ENCODE assay signal across 24 cellular contexts in the genomic region with DNA sequence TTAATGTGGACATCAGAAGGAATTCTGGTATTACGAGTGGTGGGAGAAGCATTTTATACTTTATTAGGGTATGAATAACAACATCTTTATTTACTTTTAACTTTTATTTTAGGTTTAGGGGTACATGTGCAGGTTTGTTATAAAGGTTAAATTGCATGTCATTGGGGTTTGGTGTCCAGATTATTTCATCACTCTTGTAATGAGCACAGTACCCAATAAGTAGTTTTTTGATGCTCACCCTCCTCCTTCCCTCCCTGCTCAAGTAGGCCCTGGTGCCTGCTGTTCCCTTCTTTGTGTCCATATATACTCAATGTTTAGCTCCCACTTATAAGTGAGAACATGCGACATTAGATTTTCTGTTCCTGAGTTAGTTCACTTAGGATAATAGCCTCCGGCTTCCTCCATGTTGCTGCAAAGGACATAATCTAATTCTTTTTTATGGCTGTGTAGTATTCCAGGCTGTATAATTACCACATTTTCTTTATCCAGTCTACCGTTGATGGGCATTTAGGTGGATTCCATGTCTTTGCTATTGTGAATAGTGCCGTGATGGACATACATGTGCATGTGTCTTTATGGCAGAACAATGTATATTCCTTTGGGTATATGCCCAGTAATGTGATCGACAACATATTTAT.
DNase-seq lines count a peak whose midpoint lies in the region; ATAC-seq and TF ChIP-seq lines count a peak whose summit lies in the region.
"Had no signal": no experiment of that assay in that cellular context is flagged by ENCODE, and none has a peak within 500 bp of the region (broad histone marks: within the 10 kb centered on the region; RNA-seq: fewer than 3 reads in every experiment).

No MANE protein-coding gene starts in this region.

- H3K4me1 Mint-ChIP-seq in activated T-cell treated with anti-CD3 and anti-CD28 coated beads, Interleukin-2, amount 50 U/mL, for 72 hours (ENCODE audit: low read depth): peaks cover 10% of the 10 kb centered on the region
- H3K4me1 Mint-ChIP-seq in CD8-positive, alpha-beta memory T cell: peaks cover 21 to 31% (median 22%) of the 10 kb centered on the region in 3 donors
- H3K4me1 Mint-ChIP-seq in activated T-helper 1 cell treated with anti-CD3 and anti-CD28 coated beads, Interleukin-12 subunit alpha, Interleukin-12 subunit beta, Interleukin-2, Interleukin-4 antibody, amounts not matched to agents 30 ng/mL and 10 ng/mL and 1 ng/mL, durations not matched to agents 14 hours and 24 hours and 36 hours (ENCODE audit: low read depth): peaks cover 10% of the 10 kb centered on the region
- peaks cover 8 to 47% (median 27%) of the 10 kb centered on the region in 7 donors for H3K4me1 Mint-ChIP-seq in naive thymus-derived CD4-positive, alpha-beta T cell
- H3K4me1 Mint-ChIP-seq: GM23338 had no signal

- TF ChIP-seq POLR2A in gastroesophageal sphincter (IDR thresholded peaks at IDR 0.05): no peak

- no peak for ATAC-seq in activated T-cell treated with anti-CD3 and anti-CD28 coated beads, Interleukin-2, amount 50 U/mL, for 72 hours (replicated peaks in 1 of 2)
- ATAC-seq in naive thymus-derived CD4-positive, alpha-beta T cell: no peak
- ATAC-seq in gastroesophageal sphincter (no peak), GM19023 (IDR thresholded peaks at IDR 0.05; ENCODE audit: unreplicated experiment) (no peak)
- ATAC-seq: GM23338, left ventricle myocardium superior had no signal

- no peak overlapping the region for H3K27ac ChIP-seq in CD8-positive, alpha-beta memory T cell (ENCODE audit: low read depth, low read length)
- no peak overlapping the region for H3K27ac ChIP-seq in naive thymus-derived CD4-positive, alpha-beta T cell (ENCODE audit: low read depth, low read length)
- no peak overlapping the region for H3K27ac ChIP-seq in gastroesophageal sphincter
- H3K27ac ChIP-seq: brain microvascular endothelial cell, neural progenitor cell, parathyroid adenoma, right atrium auricular region had no signal

- H3K9me3 Mint-ChIP-seq in activated T-cell treated with anti-CD3 and anti-CD28 coated beads, Interleukin-2, amount 50 U/mL, for 72 hours: peaks cover 3 to 6% of the 10 kb centered on the region in 2 donors
- peaks cover 0 to 13% (median 2%) of the 10 kb centered on the region in 5 donors for H3K9me3 Mint-ChIP-seq in CD8-positive, alpha-beta memory T cell
- peaks cover 19% of the 10 kb centered on the region for H3K9me3 Mint-ChIP-seq in activated T-helper 1 cell treated with anti-CD3 and anti-CD28 coated beads, Interleukin-12 subunit alpha, Interleukin-12 subunit beta, Interleukin-2, Interleukin-4 antibody, amounts not matched to agents 30 ng/mL and 10 ng/mL and 1 ng/mL, durations not matched to agents 14 hours and 24 hours and 36 hours
- peaks cover 0 to 15% (median 4%) of the 10 kb centered on the region in 11 donors for H3K9me3 Mint-ChIP-seq in naive thymus-derived CD4-positive, alpha-beta T cell

- H3K27me3 ChIP-seq in CD8-positive, alpha-beta memory T cell (ENCODE audit: insufficient read depth, low read length, poor library complexity, severe bottlenecking): no peaks in the 10 kb centered on the region
- no peaks in the 10 kb centered on the region for H3K27me3 ChIP-seq in naive thymus-derived CD4-positive, alpha-beta T cell (ENCODE audit: control insufficient read depth in 2 of 2, insufficient read depth in 2 of 2, low read length in 2 of 2)
- peaks cover 10% of the 10 kb centered on the region for H3K27me3 ChIP-seq in gastroesophageal sphincter
- H3K27me3 ChIP-seq: brain microvascular endothelial cell, neural progenitor cell, right atrium auricular region had no signal

- peaks cover 8% of the 10 kb centered on the region for H3K4me1 ChIP-seq in CD8-positive, alpha-beta memory T cell (ENCODE audit: insufficient read depth, low read length)
- H3K4me1 ChIP-seq in naive thymus-derived CD4-positive, alpha-beta T cell (ENCODE audit: control insufficient read depth in 2 of 2, insufficient read depth in 2 of 2, low read length in 2 of 2): peaks cover 5 to 11% of the 10 kb centered on the region in 2 donors
- no peaks in the 10 kb centered on the region for H3K4me1 ChIP-seq in gastroesophageal sphincter
- H3K4me1 ChIP-seq: neural progenitor cell, parathyroid adenoma, right atrium auricular region had no signal

- intact Hi-C loops in activated T-helper 1 cell treated with anti-CD3 and anti-CD28 coated beads, Interleukin-12 subunit alpha, Interleukin-12 subunit beta, Interleukin-2, Interleukin-4 antibody, amounts not matched to agents 30 ng/mL and 10 ng/mL and 1 ng/mL, durations not matched to agents 14 hours and 24 hours and 36 hours (cut with micrococcal nuclease): no loop called here
- intact Hi-C loops in naive thymus-derived CD4-positive, alpha-beta T cell (cut with micrococcal nuclease): loop anchor here (5.0 to 10.0 kb wide), 5 partner anchors 50 to 1780 kb away; a partner anchor contains a TSS

- TF ChIP-seq EP300 in gastroesophageal sphincter (IDR thresholded peaks at IDR 0.05): no peak

- 85 to 88% methylated on average over 5 to 6 of the region's 6 CpGs for WGBS in gastroesophageal sphincter (ENCODE audit: low coverage in 1 of 2), 2 donors

- H3K36me3 ChIP-seq in CD8-positive, alpha-beta memory T cell (ENCODE audit: insufficient read depth, low read length): no peaks in the 10 kb centered on the region
- H3K36me3 ChIP-seq in naive thymus-derived CD4-positive, alpha-beta T cell (ENCODE audit: control insufficient read depth in 2 of 3, insufficient read depth in 3 of 3, low read length in 3 of 3): no peaks in the 10 kb centered on the region
- no peaks in the 10 kb centered on the region for H3K36me3 ChIP-seq in gastroesophageal sphincter
- H3K36me3 ChIP-seq: brain microvascular endothelial cell, neural progenitor cell, right atrium auricular region had no signal

- CTCF ChIA-PET in CD8-positive, alpha-beta memory T cell (lab: Charles Lee): interaction anchor here (1.3 to 1.4 kb wide), 2 partner anchors 17 to 22 kb away, joined by 4 to 5 read pairs; no protein-coding TSS in a partner anchor
- CTCF ChIA-PET in naive thymus-derived CD4-positive, alpha-beta T cell (lab: Charles Lee): no interaction called here

- H3K9me3 ChIP-seq in CD8-positive, alpha-beta memory T cell (ENCODE audit: low read length): no peaks in the 10 kb centered on the region
- H3K9me3 ChIP-seq in naive thymus-derived CD4-positive, alpha-beta T cell (ENCODE audit: control insufficient read depth in 2 of 3, low read length in 3 of 3): no peaks in the 10 kb centered on the region
- H3K9me3 ChIP-seq in gastroesophageal sphincter: peaks cover 0 to 24% (median 0%) of the 10 kb centered on the region in 3 donors

- peaks cover 5 to 8% of the 10 kb centered on the region in 2 donors for H3K36me3 Mint-ChIP-seq in activated T-cell treated with anti-CD3 and anti-CD28 coated beads, Interleukin-2, amount 50 U/mL, for 72 hours (ENCODE audit: insufficient read depth in 2 of 2)
- H3K36me3 Mint-ChIP-seq in CD8-positive, alpha-beta memory T cell: peaks cover 0 to 11% (median 2%) of the 10 kb centered on the region in 3 donors
- H3K36me3 Mint-ChIP-seq in activated T-helper 1 cell treated with anti-CD3 and anti-CD28 coated beads, Interleukin-12 subunit alpha, Interleukin-12 subunit beta, Interleukin-2, Interleukin-4 antibody, amounts not matched to agents 30 ng/mL and 10 ng/mL and 1 ng/mL, durations not matched to agents 14 hours and 24 hours and 36 hours (ENCODE audit: low read depth): peaks cover 6% of the 10 kb centered on the region
- peaks cover 0 to 8% (median 6%) of the 10 kb centered on the region in 5 donors for H3K36me3 Mint-ChIP-seq in naive thymus-derived CD4-positive, alpha-beta T cell
- H3K36me3 Mint-ChIP-seq: neural progenitor cell had no signal

- TF ChIP-seq CTCF in gastroesophageal sphincter (IDR thresholded peaks at IDR 0.05): no peak

- H3K4me3 ChIP-seq in CD8-positive, alpha-beta memory T cell (ENCODE audit: low read length): no peak overlapping the region
- H3K4me3 ChIP-seq in naive thymus-derived CD4-positive, alpha-beta T cell (ENCODE audit: low read length): no peak overlapping the region
- no peak overlapping the region for H3K4me3 ChIP-seq in gastroesophageal sphincter
- H3K4me3 ChIP-seq: GM23338, neural progenitor cell, right atrium auricular region had no signal

- POLR2A ChIA-PET in CD8-positive, alpha-beta memory T cell (lab: Charles Lee): interaction anchor here (0.6 to 1.0 kb wide), 3 partner anchors 21 to 511 kb away, joined by 3 to 10 read pairs (median 5); no protein-coding TSS in a partner anchor
- POLR2A ChIA-PET in naive thymus-derived CD4-positive, alpha-beta T cell (lab: Charles Lee): no interaction called here

- DNase-seq in activated T-cell treated with anti-CD3 and anti-CD28 coated beads, Interleukin-2, amount 50 U/mL, for 72 hours: no peak
- no peak for DNase-seq in activated T-cell treated with anti-CD3 and anti-CD28 coated beads, Interleukin-2, amount 50 U/mL, for 48 hours
- no peak for DNase-seq in CD8-positive, alpha-beta memory T cell
- DNase-seq in activated T-helper 1 cell treated with anti-CD3 and anti-CD28 coated beads, Interleukin-12 subunit alpha, Interleukin-12 subunit beta, Interleukin-2, Interleukin-4 antibody, amounts not matched to agents 30 ng/mL and 10 ng/mL and 1 ng/mL, durations not matched to agents 14 hours and 24 hours and 36 hours (ENCODE audit: low spot score): no peak
- no peak for DNase-seq in naive thymus-derived CD4-positive, alpha-beta T cell
- DNase-seq in MV-4-11 (lab: John Stamatoyannopoulos, UW): no peak
- DNase-seq: ACHN; activated effector memory CD4-positive, alpha-beta T cell treated with Interleukin-2 at 50 U/mL for 16 hours; brain microvascular endothelial cell; Calu3; DMS79 treated with DMSO at 0.1 percent for 48 hours; GF-D8; left ventricle myocardium superior; NCI-H1436 treated with DMSO at 0.1 percent for 48 hours; NCI-H345; NCI-H748 treated with DMSO at 0.1 percent for 48 hours; SIG-M5; SW 1271 had no signal

- no peak overlapping the region for H3K27ac Mint-ChIP-seq in activated T-cell treated with anti-CD3 and anti-CD28 coated beads, Interleukin-2, amount 50 U/mL, for 72 hours
- H3K27ac Mint-ChIP-seq in CD8-positive, alpha-beta memory T cell: peak overlapping the region in 7 of 8 donors; percentile 55 to 99 (median 95)
- H3K27ac Mint-ChIP-seq in activated T-helper 1 cell treated with anti-CD3 and anti-CD28 coated beads, Interleukin-12 subunit alpha, Interleukin-12 subunit beta, Interleukin-2, Interleukin-4 antibody, amounts not matched to agents 30 ng/mL and 10 ng/mL and 1 ng/mL, durations not matched to agents 14 hours and 24 hours and 36 hours: no peak overlapping the region
- peak overlapping the region in 6 of 9 donors; percentile 31 to 98 (median 83) for H3K27ac Mint-ChIP-seq in naive thymus-derived CD4-positive, alpha-beta T cell
- H3K27ac Mint-ChIP-seq: GM23338, neural progenitor cell had no signal

- H3K4me3 Mint-ChIP-seq in activated T-cell treated with anti-CD3 and anti-CD28 coated beads, Interleukin-2, amount 50 U/mL, for 72 hours: peak overlapping the region; percentile 6 to 83
- peak overlapping the region in 6 of 7 donors; percentile 5 to 92 (median 60) for H3K4me3 Mint-ChIP-seq in CD8-positive, alpha-beta memory T cell
- H3K4me3 Mint-ChIP-seq in activated T-helper 1 cell treated with anti-CD3 and anti-CD28 coated beads, Interleukin-12 subunit alpha, Interleukin-12 subunit beta, Interleukin-2, Interleukin-4 antibody, amounts not matched to agents 30 ng/mL and 10 ng/mL and 1 ng/mL, durations not matched to agents 14 hours and 24 hours and 36 hours: peak overlapping the region; percentile 4
- H3K4me3 Mint-ChIP-seq in naive thymus-derived CD4-positive, alpha-beta T cell: peak overlapping the region in 8 of 10 donors; percentile 18 to 89 (median 40)
- H3K4me3 Mint-ChIP-seq: GM23338, neural progenitor cell had no signal

- H3K27me3 Mint-ChIP-seq in activated T-cell treated with anti-CD3 and anti-CD28 coated beads, Interleukin-2, amount 50 U/mL, for 72 hours (ENCODE audit: low read depth): no peaks in the 10 kb centered on the region
- H3K27me3 Mint-ChIP-seq in CD8-positive, alpha-beta memory T cell: peaks cover 2 to 4% of the 10 kb centered on the region in 2 donors
- H3K27me3 Mint-ChIP-seq in activated T-helper 1 cell treated with anti-CD3 and anti-CD28 coated beads, Interleukin-12 subunit alpha, Interleukin-12 subunit beta, Interleukin-2, Interleukin-4 antibody, amounts not matched to agents 30 ng/mL and 10 ng/mL and 1 ng/mL, durations not matched to agents 14 hours and 24 hours and 36 hours (ENCODE audit: insufficient read depth): peaks cover 2% of the 10 kb centered on the region
- H3K27me3 Mint-ChIP-seq in naive thymus-derived CD4-positive, alpha-beta T cell: peaks cover 0 to 4% (median 0%) of the 10 kb centered on the region in 5 donors

Comparison
In these comparisons a context has a peak if more than half of its experiments do, and no peak if none do; other contexts are left out.
1. H3K27ac Mint-ChIP-seq: peak in CD8-positive, alpha-beta memory T cell (7 of 8) and naive thymus-derived CD4-positive, alpha-beta T cell (6 of 9); none in activated T-cell treated with anti-CD3 and anti-CD28 coated beads, Interleukin-2, amount 50 U/mL, for 72 hours (single experiment) and activated T-helper 1 cell treated with anti-CD3 and anti-CD28 coated beads, Interleukin-12 subunit alpha, Interleukin-12 subunit beta, Interleukin-2, Interleukin-4 antibody, amounts not matched to agents 30 ng/mL and 10 ng/mL and 1 ng/mL, durations not matched to agents 14 hours and 24 hours and 36 hours (single experiment).
2. H3K4me3 Mint-ChIP-seq: peak in every context shown above with its lines; median percentile 60 in CD8-positive, alpha-beta memory T cell; 44 in activated T-cell treated with anti-CD3 and anti-CD28 coated beads, Interleukin-2, amount 50 U/mL, for 72 hours; 40 in naive thymus-derived CD4-positive, alpha-beta T cell; 4 in activated T-helper 1 cell treated with anti-CD3 and anti-CD28 coated beads, Interleukin-12 subunit alpha, Interleukin-12 subunit beta, Interleukin-2, Interleukin-4 antibody, amounts not matched to agents 30 ng/mL and 10 ng/mL and 1 ng/mL, durations not matched to agents 14 hours and 24 hours and 36 hours.